In genomic region chr7:48085433-48085791, GRCh38 we compare ENCODE assay signal across 9 cellular contexts. TPM values are rescaled to one million over a fixed set of nuclear protein-coding genes. Genes with fewer than 3 reads are reported as not detected.
A peak's percentile ranks its signal among the peaks of the same experiment; 100 is the strongest.
DNase-seq lines count a peak whose midpoint lies in the region; ATAC-seq, FAIRE-seq and TF ChIP-seq lines count a peak whose summit lies in the region.
"Had no signal": no experiment of that assay in that cellular context is flagged by ENCODE, and none has a peak within 500 bp of the region (broad histone marks: within the 10 kb centered on the region; RNA-seq: fewer than 3 reads in every experiment).

No MANE protein-coding gene starts in this region.

- no peak for TF ChIP-seq CTCF in HepG2 (CRISPR knock-in tag; IDR thresholded peaks at IDR 0.05)
- TF ChIP-seq CTCF in right lobe of liver (IDR thresholded peaks at IDR 0.05): no peak
- TF ChIP-seq CTCF in RWPE2 (IDR thresholded peaks at IDR 0.05; ENCODE audit: poor library complexity, severe bottlenecking): no peak
- no peak for TF ChIP-seq CTCF in glutamatergic neuron (IDR thresholded peaks at IDR 0.05; ENCODE audit: partially characterized antibody, unreplicated experiment)
- TF ChIP-seq CTCF in uterus (IDR thresholded peaks at IDR 0.05): no peak

- TF ChIP-seq EP300 in HepG2 (IDR thresholded peaks at IDR 0.05; ENCODE audit: low read depth in 2 of 2, low read length in 2 of 2): no peak
- TF ChIP-seq EP300 in HepG2 (CRISPR knock-in tag; IDR thresholded peaks at IDR 0.05; ENCODE audit: borderline replicate concordance): no peak

- H3K4me3 Mint-ChIP-seq in glutamatergic neuron (ENCODE audit: unreplicated experiment): no peak overlapping the region

- peak overlapping the region; percentile 14 for H3K27ac Mint-ChIP-seq in glutamatergic neuron (ENCODE audit: unreplicated experiment)

- no TSS peak for BruUV-seq in HepG2 (replicated peaks; lab: Mats Ljungman, UMichigan)

- CTCF ChIA-PET in HepG2 (lab: Yijun Ruan, JAX; ENCODE audit: low intra/inter-chr PET ratio, low total read pairs): no interaction called here

- peak overlapping the region; percentile 35; the same call in 1 of the 2 replicates for H3K9ac ChIP-seq in HepG2 (ENCODE audit: insufficient read depth, low read depth, low read length)

- intact Hi-C loops in HepG2 (cut with micrococcal nuclease; ENCODE audit: unreplicated experiment) (loop anchor here (5.0 kb wide), 1 partner anchor 48 kb away; the partner anchor contains the start of gene C7orf57), right lobe of liver (cut with DNase I) (no loop called here), uterus (cut with DNase I; ENCODE audit: low total_unique reads) (no loop called here)

- TF ChIP-seq POLR2A in HepG2 (IDR thresholded peaks at IDR 0.05; ENCODE audit: insufficient read depth in 1 of 2, low read depth in 2 of 2, low read length in 2 of 2) (no peak), right lobe of liver (IDR thresholded peaks at IDR 0.05) (no peak), uterus (IDR thresholded peaks at IDR 0.05) (no peak)

- H3K4me2 ChIP-seq in HepG2 (ENCODE audit: low read depth, low read length): peak overlapping the region; percentile 58

- H3K9me3 Mint-ChIP-seq in glutamatergic neuron (ENCODE audit: unreplicated experiment): peaks cover 5% of the 10 kb centered on the region

- H3K27ac ChIP-seq in HepG2 (ENCODE audit: extremely low read length, insufficient read depth, low read length) (no peak overlapping the region), right lobe of liver (peak overlapping the region in 1 of 3 donors; percentile 56), RWPE2 (ENCODE audit: poor library complexity, severe bottlenecking) (peak overlapping the region; percentile 98), uterus (peak overlapping the region; percentile 82 to 88)

- no peaks in the 10 kb centered on the region for H3K36me3 Mint-ChIP-seq in glutamatergic neuron (ENCODE audit: unreplicated experiment)

- H3K36me3 ChIP-seq in HepG2 (replicated peaks in 1 of 2; ENCODE audit: control insufficient read depth in 1 of 2, insufficient read depth in 2 of 2, low read length in 2 of 2) (no peaks in the 10 kb centered on the region), right lobe of liver (peaks cover 0 to under 1% (median 0%) of the 10 kb centered on the region in 4 donors), RWPE2 (ENCODE audit: low read depth) (peaks cover 9% of the 10 kb centered on the region), uterus (no peaks in the 10 kb centered on the region)

- no peaks in the 10 kb centered on the region for H4K20me1 ChIP-seq in HepG2 (ENCODE audit: insufficient read depth, low read length)

- H3K4me1 ChIP-seq in HepG2 (ENCODE audit: insufficient read depth, low read length): peaks cover 50% of the 10 kb centered on the region
- peaks cover 0 to 28% (median 2%) of the 10 kb centered on the region in 4 donors for H3K4me1 ChIP-seq in right lobe of liver
- H3K4me1 ChIP-seq in RWPE2 (ENCODE audit: insufficient read depth, poor library complexity, severe bottlenecking): peaks cover 63% of the 10 kb centered on the region
- peaks cover 6 to 11% of the 10 kb centered on the region in 2 donors for H3K4me1 ChIP-seq in uterus

- no peak for FAIRE-seq in HepG2 (lab: Jason Lieb, UNC)

- H3K27me3 ChIP-seq in HepG2 (ENCODE audit: control insufficient read depth in 1 of 2, insufficient read depth in 2 of 2, low read length in 2 of 2) (no peaks in the 10 kb centered on the region), right lobe of liver (no peaks in the 10 kb centered on the region), RWPE2 (ENCODE audit: insufficient read depth, poor library complexity, severe bottlenecking) (no peaks in the 10 kb centered on the region), uterus (no peaks in the 10 kb centered on the region)

- H3K4me1 Mint-ChIP-seq in glutamatergic neuron (ENCODE audit: low read depth, unreplicated experiment): no peaks in the 10 kb centered on the region

- POLR2A ChIA-PET in HepG2 (lab: Yijun Ruan, JAX): interaction anchor here (1.5 kb wide), 1 partner anchor 59 kb away, joined by 4 read pairs; no protein-coding TSS in a partner anchor

- TF ChIP-seq RAD21 in HepG2 (CRISPR knock-in tag; IDR thresholded peaks at IDR 0.05): no peak

- H3K79me2 ChIP-seq in HepG2 (ENCODE audit: insufficient read depth, low read length): no peaks in the 10 kb centered on the region

- ATAC-seq in HepG2 (no peak), right lobe of liver (no peak), RWPE2 (ENCODE audit: low read depth) (no peak)

- in situ Hi-C loops in HepG2 (cut with HindIII; ENCODE audit: extremely low pct_ligation_motif_present, low pct_unique_long_range_greater_than_20kb): no loop called here

- H3K27me3 Mint-ChIP-seq in glutamatergic neuron (ENCODE audit: unreplicated experiment): peaks cover 1% of the 10 kb centered on the region

- H3K9me3 ChIP-seq in HepG2 (ENCODE audit: low read length) (no peaks in the 10 kb centered on the region), right lobe of liver (no peaks in the 10 kb centered on the region), RWPE2 (ENCODE audit: severe bottlenecking) (no peaks in the 10 kb centered on the region), uterus (no peaks in the 10 kb centered on the region)

- WGBS in HepG2 (ENCODE audit: low lambda C conversion rate): 85% methylated on average over 1 of the region's 1 CpG
- 70% methylated on average over 1 of the region's 1 CpG for WGBS in right lobe of liver (ENCODE audit: insufficient coverage, low coverage, low lambda C conversion rate, missing lambda C conversion rate)

- peak overlapping the region in 1 of 3 experiments; percentile 19; a peak in 1 of 6 replicates for H3K4me3 ChIP-seq in HepG2 (replicated peaks in 1 of 3; ENCODE audit: insufficient read depth in 1 of 3, low read depth in 2 of 3, low read length in 3 of 3)
- no peak overlapping the region for H3K4me3 ChIP-seq in right lobe of liver
- H3K4me3 ChIP-seq in RWPE2 (ENCODE audit: severe bottlenecking): no peak overlapping the region
- H3K4me3 ChIP-seq in uterus: no peak overlapping the region

- DNase-seq in HepG2 (ENCODE audit: low spot score): no peak
- no peak for DNase-seq in right lobe of liver
- DNase-seq in RWPE2 (ENCODE audit: low spot score): no peak
- no peak for DNase-seq in glutamatergic neuron
- no peak for DNase-seq in uterus
- no peak for DNase-seq in C1 segment of cervical spinal cord (lab: John Stamatoyannopoulos, UW)
- no peak for DNase-seq in stimulated activated naive CD4-positive, alpha-beta T cell (lab: John Stamatoyannopoulos, UW)
- no peak for DNase-seq in NCI-H146 (lab: John Stamatoyannopoulos, UW)

- peak overlapping the region; percentile 29 for H2AFZ ChIP-seq in HepG2 (ENCODE audit: low read length)

RNA-seq across cellular contexts. Expression of gene UPP1, which starts 3.7 kb away (rescaled TPM):
- total RNA-seq in HepG2 (2016; rRNA removed; fragmentation: Illumina TruSeq; extraction: Trizol) (5.5 and 5.7 TPM in 2 replicates), right lobe of liver (10 to 100 TPM in 4 of 6 experiments, 1 to 10 TPM in 2; 7.3 to 19.8 (median 13.1) TPM), glutamatergic neuron (ENCODE audit: unreplicated experiment) (29.8 TPM), uterus (10 to 100 TPM in 1 of 4 donors, 1 to 10 TPM in 3; 1.5 to 25.2 (median 5.4) TPM)
- 4.4 and 7.3 TPM in 2 replicates for total RNA-seq in HepG2 (2016; cell fraction: cytosol; rRNA removed; fragmentation: Illumina TruSeq; extraction: Trizol; ENCODE audit: low read depth)
- 5.0 and 5.2 TPM in 2 replicates for total RNA-seq in HepG2 (2016; cell fraction: insoluble cytoplasmic fraction; rRNA removed; fragmentation: Illumina TruSeq; extraction: Trizol)
- total RNA-seq in HepG2 (2016; cell fraction: membrane; rRNA removed; fragmentation: Illumina TruSeq; extraction: Trizol): 8.2 and 9.6 TPM in 2 replicates
- 4.1 and 4.4 TPM in 2 replicates for total RNA-seq in HepG2 (2016; cell fraction: nucleus; rRNA removed; fragmentation: Illumina TruSeq; extraction: Trizol)
- 9.8 and 12.4 TPM in 2 replicates for polyA plus RNA-seq in HepG2 (2011; rRNA removed)
- polyA plus RNA-seq in HepG2 (2011; cell fraction: cytosol; rRNA removed): 9.5 and 11.8 TPM in 2 replicates
- polyA plus RNA-seq in HepG2 (2011; cell fraction: nucleus; rRNA removed): 20.6 and 22.1 TPM in 2 replicates
- 5.4 and 9.0 TPM in 2 replicates for polyA plus RNA-seq in HepG2 (2012)
- polyA plus RNA-seq in HepG2 (2016; cell fraction: cytosol; fragmentation: Illumina TruSeq; extraction: Trizol; ENCODE audit: low read depth): 7.9 and 9.8 TPM in 2 replicates
- 7.1 and 8.0 TPM in 2 replicates for polyA plus RNA-seq in HepG2 (2016; cell fraction: insoluble cytoplasmic fraction; fragmentation: Illumina TruSeq; extraction: Trizol; ENCODE audit: low read depth)
- 8.1 and 8.4 TPM in 2 replicates for polyA plus RNA-seq in HepG2 (2016; cell fraction: membrane; fragmentation: Illumina TruSeq; extraction: Trizol; ENCODE audit: low read depth)
- polyA plus RNA-seq in HepG2 (2016; cell fraction: nucleus; fragmentation: Illumina TruSeq; extraction: Trizol; ENCODE audit: insufficient read depth, low read depth): 8.7 and 10.6 TPM in 2 replicates
- 7.2 and 13.8 TPM in 2 replicates for polyA minus RNA-seq in HepG2 (2011; rRNA and poly(A)+ RNA removed; ENCODE audit: low replicate concordance)
- polyA minus RNA-seq in HepG2 (2011; cell fraction: cytosol; rRNA and poly(A)+ RNA removed): 3.3 and 3.4 TPM in 2 replicates
- polyA minus RNA-seq in HepG2 (2011; cell fraction: nucleus; rRNA and poly(A)+ RNA removed): 7.9 and 9.2 TPM in 2 replicates

RNA-seq across cellular contexts. Expression of gene C7orf57, which starts 50.1 kb away (rescaled TPM):
- total RNA-seq in HepG2 (2016; rRNA removed; fragmentation: Illumina TruSeq; extraction: Trizol) (not detected in 2 replicates), right lobe of liver (not detected), glutamatergic neuron (ENCODE audit: unreplicated experiment) (not detected), uterus (under 1 TPM in 1 of 4 donors, not detected in 3; 0.76 TPM)
- total RNA-seq in HepG2 (2016; cell fraction: cytosol; rRNA removed; fragmentation: Illumina TruSeq; extraction: Trizol; ENCODE audit: low read depth): not detected in 2 replicates
- not detected in 2 replicates for total RNA-seq in HepG2 (2016; cell fraction: insoluble cytoplasmic fraction; rRNA removed; fragmentation: Illumina TruSeq; extraction: Trizol)
- not detected in 2 replicates for total RNA-seq in HepG2 (2016; cell fraction: membrane; rRNA removed; fragmentation: Illumina TruSeq; extraction: Trizol)
- total RNA-seq in HepG2 (2016; cell fraction: nucleus; rRNA removed; fragmentation: Illumina TruSeq; extraction: Trizol): not detected in 2 replicates
- polyA plus RNA-seq in HepG2 (2011; rRNA removed): not detected in 2 replicates
- not detected in 2 replicates for polyA plus RNA-seq in HepG2 (2011; cell fraction: cytosol; rRNA removed)
- not detected in 2 replicates for polyA plus RNA-seq in HepG2 (2011; cell fraction: nucleus; rRNA removed)
- not detected in 2 replicates for polyA plus RNA-seq in HepG2 (2012)
- polyA plus RNA-seq in HepG2 (2016; cell fraction: cytosol; fragmentation: Illumina TruSeq; extraction: Trizol; ENCODE audit: low read depth): not detected in 2 replicates
- not detected in 2 replicates for polyA plus RNA-seq in HepG2 (2016; cell fraction: insoluble cytoplasmic fraction; fragmentation: Illumina TruSeq; extraction: Trizol; ENCODE audit: low read depth)
- polyA plus RNA-seq in HepG2 (2016; cell fraction: membrane; fragmentation: Illumina TruSeq; extraction: Trizol; ENCODE audit: low read depth): not detected in 2 replicates
- polyA plus RNA-seq in HepG2 (2016; cell fraction: nucleus; fragmentation: Illumina TruSeq; extraction: Trizol; ENCODE audit: insufficient read depth, low read depth): not detected in 2 replicates
- polyA minus RNA-seq in HepG2 (2011; rRNA and poly(A)+ RNA removed; ENCODE audit: low replicate concordance): not detected in 2 replicates
- polyA minus RNA-seq in HepG2 (2011; cell fraction: cytosol; rRNA and poly(A)+ RNA removed): not detected in 2 replicates
- polyA minus RNA-seq in HepG2 (2011; cell fraction: nucleus; rRNA and poly(A)+ RNA removed): not detected in 2 replicates

RNA-seq across cellular contexts. Expression of gene SUN3, which starts 56.5 kb away (rescaled TPM):
- not detected in 2 replicates for total RNA-seq in HepG2 (2016; rRNA removed; fragmentation: Illumina TruSeq; extraction: Trizol)
- total RNA-seq in HepG2 (2016; cell fraction: cytosol; rRNA removed; fragmentation: Illumina TruSeq; extraction: Trizol; ENCODE audit: low read depth): not detected in 2 replicates
- total RNA-seq in HepG2 (2016; cell fraction: insoluble cytoplasmic fraction; rRNA removed; fragmentation: Illumina TruSeq; extraction: Trizol): not detected in 2 replicates
- not detected in 2 replicates for total RNA-seq in HepG2 (2016; cell fraction: membrane; rRNA removed; fragmentation: Illumina TruSeq; extraction: Trizol)
- total RNA-seq in HepG2 (2016; cell fraction: nucleus; rRNA removed; fragmentation: Illumina TruSeq; extraction: Trizol): not detected in 2 replicates
- not detected in 2 replicates for polyA plus RNA-seq in HepG2 (2011; rRNA removed)
- polyA plus RNA-seq in HepG2 (2011; cell fraction: cytosol; rRNA removed): not detected in 2 replicates
- not detected in 2 replicates for polyA plus RNA-seq in HepG2 (2011; cell fraction: nucleus; rRNA removed)
- polyA plus RNA-seq in HepG2 (2012): not detected in 2 replicates
- not detected in 2 replicates for polyA plus RNA-seq in HepG2 (2016; cell fraction: cytosol; fragmentation: Illumina TruSeq; extraction: Trizol; ENCODE audit: low read depth)
- not detected in 2 replicates for polyA plus RNA-seq in HepG2 (2016; cell fraction: insoluble cytoplasmic fraction; fragmentation: Illumina TruSeq; extraction: Trizol; ENCODE audit: low read depth)
- not detected in 2 replicates for polyA plus RNA-seq in HepG2 (2016; cell fraction: membrane; fragmentation: Illumina TruSeq; extraction: Trizol; ENCODE audit: low read depth)
- not detected in 2 replicates for polyA plus RNA-seq in HepG2 (2016; cell fraction: nucleus; fragmentation: Illumina TruSeq; extraction: Trizol; ENCODE audit: insufficient read depth, low read depth)
- polyA minus RNA-seq in HepG2 (2011; rRNA and poly(A)+ RNA removed; ENCODE audit: low replicate concordance): not detected in 2 replicates
- not detected in 2 replicates for polyA minus RNA-seq in HepG2 (2011; cell fraction: cytosol; rRNA and poly(A)+ RNA removed)
- not detected in 2 replicates for polyA minus RNA-seq in HepG2 (2011; cell fraction: nucleus; rRNA and poly(A)+ RNA removed)
- total RNA-seq in right lobe of liver: not detected
- not detected for total RNA-seq in glutamatergic neuron (ENCODE audit: unreplicated experiment)
- not detected for total RNA-seq in uterus
- total RNA-seq: subcutaneous adipose tissue had no signal
